28 cellular contexts compared by ENCODE assay signal in the genomic region with DNA sequence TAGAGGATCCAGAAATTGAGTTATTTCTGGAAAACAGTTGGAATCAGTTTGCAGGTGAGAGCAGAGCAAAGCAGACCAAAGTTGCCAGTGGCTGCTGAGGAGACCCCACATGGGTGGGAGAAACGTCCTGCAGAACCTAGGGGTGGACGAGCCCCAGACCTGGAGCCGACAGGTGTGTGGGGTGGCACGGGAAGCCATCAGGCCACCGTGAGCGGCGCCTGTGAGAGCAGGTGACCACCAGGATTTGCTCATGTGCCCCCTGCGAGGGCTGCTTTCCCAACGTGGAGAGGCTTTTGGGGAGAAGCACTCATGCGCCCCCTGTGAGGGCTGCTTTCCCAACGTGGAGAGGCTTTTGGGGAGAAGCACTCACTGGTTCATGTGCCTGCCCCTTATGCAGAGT.
"Had no signal": no experiment of that assay in that cellular context is flagged by ENCODE, and none has a peak within 500 bp of the region (broad histone marks: within the 10 kb centered on the region; RNA-seq: fewer than 3 reads in every experiment).

No MANE protein-coding gene starts in this region.

- H3K27me3 ChIP-seq: stomach, suprapubic skin, testis, thyroid gland, tibial artery, tibial nerve, transverse colon, upper lobe of left lung, upper lobe of right lung, uterus, vagina had no signal

- H3K27me3 Mint-ChIP-seq: stimulated activated memory B cell treated with anti-CD40 and anti-IgM and Interleukin-4, amounts not matched to agents 10 μg/mL and 1 μg/mL and 100 μg/mL, for 72 hours; stimulated activated naive B cell treated with anti-CD40 and anti-IgM and Interleukin-4, amounts not matched to agents 10 μg/mL and 1 μg/mL and 100 μg/mL, for 72 hours; stimulated activated naive CD8-positive, alpha-beta T cell treated with anti-CD3 and anti-CD28 coated beads, Interleukin-15, amount 100 ng/mL, for 72 hours; stimulated activated naive CD8-positive, alpha-beta T cell treated with anti-CD3 and anti-CD28 coated beads, Interleukin-15, Interleukin-2, amounts not matched to agents 100 ng/mL and 50 ng/mL, for 24 hours; type B pancreatic cell had no signal

- H3K4me3 Mint-ChIP-seq: stimulated activated effector memory CD8-positive, alpha-beta T cell treated with anti-CD3 and anti-CD28 coated beads, Interleukin-12 subunit alpha, Interleukin-12 subunit beta, amount 100 ng/mL, for 72 hours; stimulated activated memory B cell treated with anti-CD40 and anti-IgM and Interleukin-4, amounts not matched to agents 10 μg/mL and 1 μg/mL and 100 μg/mL, for 72 hours; stimulated activated naive B cell treated with anti-CD40 and anti-IgM and Interleukin-4, amounts not matched to agents 10 μg/mL and 1 μg/mL and 100 μg/mL, for 72 hours; stimulated activated naive CD8-positive, alpha-beta T cell treated with anti-CD3 and anti-CD28 coated beads, Interleukin-15, amount 100 ng/mL, for 72 hours; stimulated activated naive CD8-positive, alpha-beta T cell treated with anti-CD3 and anti-CD28 coated beads, Interleukin-15, Interleukin-2, amounts not matched to agents 100 ng/mL and 50 ng/mL, for 24 hours; type B pancreatic cell had no signal

- H3K4me3 ChIP-seq: stomach, suprapubic skin, testis, thoracic aorta, thyroid gland, tibial artery, tibial nerve, transverse colon, upper lobe of left lung, upper lobe of right lung, uterus, vagina had no signal

- H3K27ac Mint-ChIP-seq: stimulated activated effector memory CD8-positive, alpha-beta T cell treated with anti-CD3 and anti-CD28 coated beads, Interleukin-12 subunit alpha, Interleukin-12 subunit beta, amount 100 ng/mL, for 72 hours; stimulated activated memory B cell treated with anti-CD40 and anti-IgM and Interleukin-4, amounts not matched to agents 10 μg/mL and 1 μg/mL and 100 μg/mL, for 72 hours; stimulated activated naive B cell treated with anti-CD40 and anti-IgM and Interleukin-4, amounts not matched to agents 10 μg/mL and 1 μg/mL and 100 μg/mL, for 72 hours; stimulated activated naive CD8-positive, alpha-beta T cell treated with anti-CD3 and anti-CD28 coated beads, Interleukin-15, amount 100 ng/mL, for 72 hours; stimulated activated naive CD8-positive, alpha-beta T cell treated with anti-CD3 and anti-CD28 coated beads, Interleukin-15, Interleukin-2, amounts not matched to agents 100 ng/mL and 50 ng/mL, for 24 hours; type B pancreatic cell had no signal

- H3K9me3 Mint-ChIP-seq: stimulated activated effector memory CD8-positive, alpha-beta T cell treated with anti-CD3 and anti-CD28 coated beads, Interleukin-12 subunit alpha, Interleukin-12 subunit beta, amount 100 ng/mL, for 72 hours; stimulated activated memory B cell treated with anti-CD40 and anti-IgM and Interleukin-4, amounts not matched to agents 10 μg/mL and 1 μg/mL and 100 μg/mL, for 72 hours; stimulated activated naive B cell treated with anti-CD40 and anti-IgM and Interleukin-4, amounts not matched to agents 10 μg/mL and 1 μg/mL and 100 μg/mL, for 72 hours; stimulated activated naive CD8-positive, alpha-beta T cell treated with anti-CD3 and anti-CD28 coated beads, Interleukin-15, amount 100 ng/mL, for 72 hours; stimulated activated naive CD8-positive, alpha-beta T cell treated with anti-CD3 and anti-CD28 coated beads, Interleukin-15, Interleukin-2, amounts not matched to agents 100 ng/mL and 50 ng/mL, for 24 hours; type B pancreatic cell had no signal

- H3K9me3 ChIP-seq: stomach, suprapubic skin, testis, thoracic aorta, thyroid gland, tibial artery, tibial nerve, transverse colon, upper lobe of left lung, upper lobe of right lung, uterus, vagina had no signal

- H3K27ac ChIP-seq: stomach, suprapubic skin, testis, thoracic aorta, thyroid gland, tibial artery, tibial nerve, transverse colon, upper lobe of left lung, upper lobe of right lung, uterus, vagina had no signal

- DNase-seq: stimulated activated CD4-positive, alpha-beta T cell treated with anti-CD3 and anti-CD28 coated beads, Interleukin-2, amount 100 ng/mL, for 48 hours; stimulated activated CD4-positive, alpha-beta T cell treated with anti-CD3 and anti-CD28 coated beads, Interleukin-4, amount 100 ng/mL, for 1 hour; stimulated activated CD4-positive, alpha-beta T cell treated with anti-CD3 and anti-CD28 coated beads, Interleukin-4, amount 100 ng/mL, for 24 hours; stimulated activated CD4-positive, alpha-beta T cell treated with anti-CD3 and anti-CD28 coated beads, Interleukin-4, amount 100 ng/mL, for 4 hours; stimulated activated CD8-positive, alpha-beta memory T cell treated with anti-CD3 and anti-CD28 coated beads, Interleukin-4, amount 100 ng/mL, for 48 hours; stimulated activated naive B cell treated with anti-CD40 and anti-IgM and Interleukin-4, amounts not matched to agents 10 μg/mL and 1 μg/mL and 100 μg/mL, for 72 hours; stimulated activated naive CD4-positive, alpha-beta T cell; stimulated activated naive CD4-positive, alpha-beta T cell treated with Interleukin-2 at 50 U/mL for 16 hours; stimulated activated naive CD8-positive, alpha-beta T cell treated with anti-CD3 and anti-CD28 coated beads, Interleukin-15, amount 100 ng/mL, for 72 hours; stimulated activated naive CD8-positive, alpha-beta T cell treated with anti-CD3 and anti-CD28 coated beads, Interleukin-15, Interleukin-2, amounts not matched to agents 100 U/mL and 50 U/mL, for 24 hours; stomach; substantia nigra; testis; thyroid gland; tibial artery; transverse colon; trophoblast cell; upper lobe of left lung; upper lobe of right lung; uterus had no signal

- H3K36me3 ChIP-seq: transverse colon, uterus had no signal

- H3K4me1 ChIP-seq: suprapubic skin, thyroid gland, tibial artery, tibial nerve, transverse colon, upper lobe of left lung, upper lobe of right lung, uterus, vagina had no signal
